ENCODE assay signal across 8 cellular contexts in the genomic region with DNA sequence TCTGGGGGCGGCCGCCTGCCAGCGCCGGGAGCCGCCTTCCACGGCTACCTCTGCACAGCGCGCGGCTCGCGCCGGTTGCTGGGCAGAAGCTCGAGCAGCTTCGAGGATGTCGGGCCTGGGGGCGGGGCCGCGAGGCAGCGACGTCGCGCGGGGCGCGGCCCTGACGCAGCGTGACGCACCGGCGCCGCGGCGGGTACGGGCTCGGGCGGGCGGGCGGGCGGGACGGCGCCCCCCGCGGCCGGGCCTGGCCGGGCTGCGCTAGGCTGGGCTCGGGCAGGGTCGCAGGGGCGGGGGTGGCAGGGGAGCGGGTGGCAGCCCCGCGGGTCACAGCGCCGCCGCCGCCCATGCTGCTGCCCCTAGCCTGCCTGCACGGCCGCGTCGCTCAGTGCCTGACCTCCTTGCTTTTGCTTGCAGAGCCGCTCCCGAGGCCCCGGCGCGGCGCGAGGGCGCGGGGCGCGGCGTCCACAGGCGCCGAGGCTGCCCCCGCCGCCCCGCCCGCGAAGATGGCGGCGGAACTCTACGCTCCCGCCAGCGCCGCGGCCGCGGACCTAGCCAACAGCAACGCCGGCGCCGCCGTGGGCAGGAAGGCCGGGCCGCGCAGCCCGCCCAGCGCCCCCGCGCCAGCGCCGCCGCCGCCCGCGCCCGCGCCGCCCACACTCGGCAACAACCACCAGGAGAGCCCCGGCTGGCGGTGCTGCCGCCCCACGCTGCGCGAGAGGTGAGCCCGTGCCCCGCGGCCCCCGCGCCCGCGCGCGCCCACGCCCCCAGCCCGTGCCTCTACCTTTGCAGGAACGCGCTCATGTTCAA. TPM values are rescaled to one million over a fixed set of nuclear protein-coding genes. Genes with fewer than 3 reads are reported as not detected.
DNase-seq lines count a peak whose midpoint lies in the region; ATAC-seq and TF ChIP-seq lines count a peak whose summit lies in the region.

A gene (plus strand): TSS at position 166 of the 807 bp plus-strand sequence. CDS start 179 bp downstream, at position 345.

- H3K79me1 ChIP-seq in mesenchymal stem cell (replicated peaks; ENCODE audit: low read length, poor library complexity, severe bottlenecking): peaks cover 34% of the 10 kb centered on the region

- H2BK120ac ChIP-seq in mesenchymal stem cell (ENCODE audit: low read depth, low read length): peak within 1 kb of the TSS; percentile 55

- H3K9ac ChIP-seq in mesenchymal stem cell (ENCODE audit: low read length): peak within 1 kb of the TSS; percentile 84

- peak within 1 kb of the TSS; percentile 89 to 91 for H3K4ac ChIP-seq in mesenchymal stem cell (ENCODE audit: low read depth in 1 of 2, low read length in 2 of 2)

- no peaks in the 10 kb centered on the region for H3K27me3 ChIP-seq in BE2C
- H3K27me3 ChIP-seq in mesenchymal stem cell (ENCODE audit: control insufficient read depth in 1 of 2, insufficient read depth in 1 of 2, low read length in 2 of 2): no peaks in the 10 kb centered on the region

- H3K36me3 ChIP-seq in BE2C (peaks cover 41% of the 10 kb centered on the region), mesenchymal stem cell (ENCODE audit: control insufficient read depth in 1 of 2, insufficient read depth in 2 of 2, low read depth in 1 of 2, low read length in 2 of 2) (peaks cover 46 to 51% of the 10 kb centered on the region in 2 experiments)

- H2AFZ ChIP-seq in mesenchymal stem cell (ENCODE audit: low read depth, low read length): peak within 1 kb of the TSS; percentile 33

- H3K18ac ChIP-seq in mesenchymal stem cell (ENCODE audit: low read depth in 1 of 2, low read length in 2 of 2): peak within 1 kb of the TSS; percentile 89

- H4K91ac ChIP-seq in mesenchymal stem cell (ENCODE audit: low read length): peak within 1 kb of the TSS; percentile 90

- H4K8ac ChIP-seq in mesenchymal stem cell (ENCODE audit: low read length): peak within 1 kb of the TSS; percentile 85

- H3K27me3 Mint-ChIP-seq in effector memory CD8-positive, alpha-beta T cell: no peaks in the 10 kb centered on the region

- ATAC-seq in GM19043 (IDR thresholded peaks at IDR 0.05; ENCODE audit: low read depth, unreplicated experiment) (peak; percentile 91), HG03342 (IDR thresholded peaks at IDR 0.05; ENCODE audit: unreplicated experiment) (peak; percentile 90)
- ATAC-seq in effector memory CD8-positive, alpha-beta T cell (replicated peaks): peak; percentile 90

- peaks cover 24 to 30% of the 10 kb centered on the region in 2 donors for H3K4me1 Mint-ChIP-seq in effector memory CD8-positive, alpha-beta T cell (ENCODE audit: low read depth in 2 of 2)

- no peak for TF ChIP-seq CTCF in BE2C (IDR thresholded peaks at IDR 0.05; ENCODE audit: low read depth, low read length)

- H3K4me2 ChIP-seq in mesenchymal stem cell (ENCODE audit: low read length, poor library complexity, severe bottlenecking): peak within 1 kb of the TSS; percentile 82

- peak within 1 kb of the TSS; percentile 66 for H3K4me3 ChIP-seq in BE2C (ENCODE audit: low read depth, low read length)
- H3K4me3 ChIP-seq in mesenchymal stem cell (ENCODE audit: insufficient read depth in 1 of 2, low read depth in 1 of 2, low read length in 2 of 2): peak within 1 kb of the TSS; percentile 66 to 85

- H3K27ac Mint-ChIP-seq in effector memory CD8-positive, alpha-beta T cell: peak within 1 kb of the TSS; percentile 62 to 74

- no peak within 1 kb of the TSS for H2AK5ac ChIP-seq in mesenchymal stem cell (ENCODE audit: low read length, severe bottlenecking)

- no peak within 1 kb of the TSS for H3K27ac ChIP-seq in mesenchymal stem cell (ENCODE audit: low read length, poor library complexity, severe bottlenecking)

- no peak within 1 kb of the TSS for H2BK5ac ChIP-seq in mesenchymal stem cell (ENCODE audit: low read depth, low read length, poor library complexity, severe bottlenecking)

- H3K9me3 Mint-ChIP-seq in effector memory CD8-positive, alpha-beta T cell: no peaks in the 10 kb centered on the region

- DNase-seq in BE2C: peak; percentile 93
- peak; percentile 95 for DNase-seq in NCI-H69 (lab: John Stamatoyannopoulos, UW)
- DNase-seq in activated CD8-positive, alpha-beta memory T cell treated with anti-CD3 and anti-CD28 coated beads for 24 hours: peak; percentile 93
- DNase-seq in effector memory CD8-positive, alpha-beta T cell: peak; percentile 84 to 88 (median 88)
- peak; percentile 86 for DNase-seq in mesenchymal stem cell
- DNase-seq in stimulated activated CD8-positive, alpha-beta memory T cell treated with anti-CD3 and anti-CD28 coated beads, Interleukin-12 subunit alpha, Interleukin-12 subunit beta, amount 100 ng/mL, for 4 hours (ENCODE audit: low read depth): peak; percentile 84

- H2BK15ac ChIP-seq in mesenchymal stem cell (ENCODE audit: low read depth, poor library complexity, severe bottlenecking): peak within 1 kb of the TSS; percentile 73

- peaks cover 28% of the 10 kb centered on the region for H3K36me3 Mint-ChIP-seq in effector memory CD8-positive, alpha-beta T cell (ENCODE audit: insufficient read depth)

- H3K23ac ChIP-seq in mesenchymal stem cell (ENCODE audit: low read length in 2 of 2): peak within 1 kb of the TSS in 1 of 2 experiments; percentile 6

- no peaks in the 10 kb centered on the region for H3K4me1 ChIP-seq in BE2C
- H3K4me1 ChIP-seq in mesenchymal stem cell (ENCODE audit: control insufficient read depth, insufficient read depth, low read depth, low read length): peaks cover 16% of the 10 kb centered on the region

- peak within 1 kb of the TSS in 1 of 2 experiments; percentile 82 for H3K14ac ChIP-seq in mesenchymal stem cell (ENCODE audit: low read length in 2 of 2)

- under 1% methylated on average over 80 of the region's 129 CpGs for WGBS in mesenchymal stem cell

- H2BK12ac ChIP-seq in mesenchymal stem cell (ENCODE audit: low read length in 2 of 2): peak within 1 kb of the TSS in 1 of 2 experiments; percentile 64

- H3K9me3 ChIP-seq in BE2C (no peaks in the 10 kb centered on the region; the same call in 1 of the 2 replicates), mesenchymal stem cell (ENCODE audit: control insufficient read depth, low read length) (no peaks in the 10 kb centered on the region)

- peak within 1 kb of the TSS; percentile 80 to 83 for H3K4me3 Mint-ChIP-seq in effector memory CD8-positive, alpha-beta T cell

RNA-seq across cellular contexts. Expression of the gene that starts here (rescaled TPM):
- 67.4 TPM for polyA plus RNA-seq in BE2C (2012; ENCODE audit: insufficient read depth, insufficient read length, low read depth)
- 21.9 TPM for polyA plus RNA-seq in mesenchymal stem cell (2013, experiment 1 of 2)
- 23.4 TPM for polyA plus RNA-seq in mesenchymal stem cell (2013, experiment 2 of 2)
